In the genomic region with DNA sequence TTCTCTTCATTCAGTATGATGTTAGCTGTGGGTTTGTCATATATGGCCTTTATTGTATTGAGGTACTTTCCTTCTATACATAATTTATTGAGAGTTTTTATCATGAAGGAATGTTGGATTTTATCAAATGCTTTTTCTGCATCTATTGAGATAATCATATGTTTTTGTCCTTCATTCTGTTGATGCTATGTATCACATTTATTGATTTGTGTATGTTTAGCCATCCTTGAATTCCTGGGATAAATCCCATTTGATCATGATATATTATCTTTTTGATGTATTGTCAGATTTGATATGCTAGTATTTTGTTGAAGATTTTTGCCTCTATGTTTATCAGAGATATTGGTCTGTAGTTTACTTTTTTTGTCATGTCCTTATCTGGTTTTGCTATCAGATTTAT, we compare ENCODE assay signal across 2 cellular contexts.
A peak's percentile ranks its signal among the peaks of the same experiment; 100 is the strongest.
TF ChIP-seq lines count a peak whose summit lies in the region.

No MANE protein-coding gene starts in this region.

TF ChIP-seq in HEK293, 187 proteins besides CTCF, POLR2A, EP300 and RAD21:
- TF ChIP-seq ZNF658 (tag by site-specific recombination; IDR thresholded peaks at IDR 0.05) (no peak), SETDB1 (IDR thresholded peaks at IDR 0.05; ENCODE audit: insufficient read length, low read length) (peak; percentile 54)

TF ChIP-seq in K562, 482 proteins besides CTCF, POLR2A, EP300 and RAD21:
- TF ChIP-seq ZBTB2 (IDR thresholded peaks at IDR 0.05) = no peak
- no peak for TF ChIP-seq NFYB (IDR thresholded peaks at IDR 0.05; ENCODE audit: extremely low read depth, insufficient read length)
- TF ChIP-seq ZNF324 (CRISPR knock-in tag; IDR thresholded peaks at IDR 0.05) = peak; percentile 95
- TF ChIP-seq CBX2 (IDR thresholded peaks at IDR 0.05; ENCODE audit: insufficient read depth, low read length, poor library complexity, severe bottlenecking) = no peak
